1 cellular context compared by ENCODE assay signal in the genomic region with DNA sequence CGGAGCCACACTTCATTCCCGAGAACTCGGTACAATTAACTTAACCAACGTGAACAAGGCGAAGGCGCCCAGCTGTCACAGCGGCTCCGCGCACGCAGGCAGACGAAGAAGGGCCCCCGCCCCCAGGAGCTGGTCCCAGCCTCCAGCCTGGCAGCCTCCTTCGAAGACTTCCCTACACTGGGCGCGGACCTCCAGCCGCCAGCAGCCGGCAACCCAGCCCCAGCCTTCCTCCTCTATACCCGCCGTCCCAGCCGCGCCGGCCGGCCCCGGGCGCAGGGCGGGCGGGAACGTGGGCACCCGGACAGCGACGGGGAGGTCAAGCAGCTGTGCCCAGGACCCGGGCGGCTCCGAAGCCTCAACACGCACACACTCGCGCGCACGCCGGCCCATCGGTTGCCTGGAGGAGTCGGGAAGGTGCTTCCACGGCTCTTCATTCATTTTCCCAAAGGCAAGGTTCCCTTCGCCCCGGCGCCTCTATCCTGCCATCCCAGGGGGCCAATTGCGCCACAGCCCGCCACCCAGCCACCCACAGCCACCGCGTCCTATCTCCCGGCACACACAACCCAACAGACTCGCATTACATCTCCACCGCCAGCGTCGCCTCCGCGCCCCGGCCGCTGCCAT.
TF ChIP-seq lines count a peak whose summit lies in the region.

No MANE protein-coding gene starts in this region.

TF ChIP-seq in GM23338, 12 proteins besides CTCF, POLR2A, EP300 and RAD21 (continued from another document):
- TF ChIP-seq, protein P1, sequence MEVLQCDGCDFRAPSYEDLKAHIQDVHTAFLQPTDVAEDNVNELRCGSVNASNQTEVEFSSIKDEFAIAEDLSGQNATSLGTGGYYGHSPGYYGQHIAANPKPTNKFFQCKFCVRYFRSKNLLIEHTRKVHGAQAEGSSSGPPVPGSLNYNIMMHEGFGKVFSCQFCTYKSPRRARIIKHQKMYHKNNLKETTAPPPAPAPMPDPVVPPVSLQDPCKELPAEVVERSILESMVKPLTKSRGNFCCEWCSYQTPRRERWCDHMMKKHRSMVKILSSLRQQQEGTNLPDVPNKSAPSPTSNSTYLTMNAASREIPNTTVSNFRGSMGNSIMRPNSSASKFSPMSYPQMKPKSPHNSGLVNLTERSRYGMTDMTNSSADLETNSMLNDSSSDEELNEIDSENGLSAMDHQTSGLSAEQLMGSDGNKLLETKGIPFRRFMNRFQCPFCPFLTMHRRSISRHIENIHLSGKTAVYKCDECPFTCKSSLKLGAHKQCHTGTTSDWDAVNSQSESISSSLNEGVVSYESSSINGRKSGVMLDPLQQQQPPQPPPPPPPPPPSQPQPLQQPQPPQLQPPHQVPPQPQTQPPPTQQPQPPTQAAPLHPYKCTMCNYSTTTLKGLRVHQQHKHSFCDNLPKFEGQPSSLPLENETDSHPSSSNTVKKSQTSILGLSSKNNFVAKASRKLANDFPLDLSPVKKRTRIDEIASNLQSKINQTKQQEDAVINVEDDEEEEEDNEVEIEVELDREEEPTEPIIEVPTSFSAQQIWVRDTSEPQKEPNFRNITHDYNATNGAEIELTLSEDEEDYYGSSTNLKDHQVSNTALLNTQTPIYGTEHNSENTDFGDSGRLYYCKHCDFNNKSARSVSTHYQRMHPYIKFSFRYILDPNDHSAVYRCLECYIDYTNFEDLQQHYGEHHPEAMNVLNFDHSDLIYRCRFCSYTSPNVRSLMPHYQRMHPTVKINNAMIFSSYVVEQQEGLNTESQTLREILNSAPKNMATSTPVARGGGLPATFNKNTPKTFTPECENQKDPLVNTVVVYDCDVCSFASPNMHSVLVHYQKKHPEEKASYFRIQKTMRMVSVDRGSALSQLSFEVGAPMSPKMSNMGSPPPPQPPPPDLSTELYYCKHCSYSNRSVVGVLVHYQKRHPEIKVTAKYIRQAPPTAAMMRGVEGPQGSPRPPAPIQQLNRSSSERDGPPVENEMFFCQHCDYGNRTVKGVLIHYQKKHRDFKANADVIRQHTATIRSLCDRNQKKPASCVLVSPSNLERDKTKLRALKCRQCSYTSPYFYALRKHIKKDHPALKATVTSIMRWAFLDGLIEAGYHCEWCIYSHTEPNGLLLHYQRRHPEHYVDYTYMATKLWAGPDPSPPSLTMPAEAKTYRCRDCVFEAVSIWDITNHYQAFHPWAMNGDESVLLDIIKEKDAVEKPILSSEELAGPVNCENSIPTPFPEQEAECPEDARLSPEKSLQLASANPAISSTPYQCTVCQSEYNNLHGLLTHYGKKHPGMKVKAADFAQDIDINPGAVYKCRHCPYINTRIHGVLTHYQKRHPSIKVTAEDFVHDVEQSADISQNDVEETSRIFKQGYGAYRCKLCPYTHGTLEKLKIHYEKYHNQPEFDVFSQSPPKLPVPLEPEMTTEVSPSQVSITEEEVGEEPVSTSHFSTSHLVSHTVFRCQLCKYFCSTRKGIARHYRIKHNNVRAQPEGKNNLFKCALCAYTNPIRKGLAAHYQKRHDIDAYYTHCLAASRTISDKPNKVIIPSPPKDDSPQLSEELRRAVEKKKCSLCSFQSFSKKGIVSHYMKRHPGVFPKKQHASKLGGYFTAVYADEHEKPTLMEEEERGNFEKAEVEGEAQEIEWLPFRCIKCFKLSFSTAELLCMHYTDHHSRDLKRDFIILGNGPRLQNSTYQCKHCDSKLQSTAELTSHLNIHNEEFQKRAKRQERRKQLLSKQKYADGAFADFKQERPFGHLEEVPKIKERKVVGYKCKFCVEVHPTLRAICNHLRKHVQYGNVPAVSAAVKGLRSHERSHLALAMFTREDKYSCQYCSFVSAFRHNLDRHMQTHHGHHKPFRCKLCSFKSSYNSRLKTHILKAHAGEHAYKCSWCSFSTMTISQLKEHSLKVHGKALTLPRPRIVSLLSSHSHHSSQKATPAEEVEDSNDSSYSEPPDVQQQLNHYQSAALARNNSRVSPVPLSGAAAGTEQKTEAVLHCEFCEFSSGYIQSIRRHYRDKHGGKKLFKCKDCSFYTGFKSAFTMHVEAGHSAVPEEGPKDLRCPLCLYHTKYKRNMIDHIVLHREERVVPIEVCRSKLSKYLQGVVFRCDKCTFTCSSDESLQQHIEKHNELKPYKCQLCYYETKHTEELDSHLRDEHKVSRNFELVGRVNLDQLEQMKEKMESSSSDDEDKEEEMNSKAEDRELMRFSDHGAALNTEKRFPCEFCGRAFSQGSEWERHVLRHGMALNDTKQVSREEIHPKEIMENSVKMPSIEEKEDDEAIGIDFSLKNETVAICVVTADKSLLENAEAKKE (CRISPR knock-in tag; IDR thresholded peaks at IDR 0.05), result no peak
- TF ChIP-seq JUNB (IDR thresholded peaks at IDR 0.05; ENCODE audit: unreplicated experiment), result no peak
